ENCODE assay signal across 8 cellular contexts in the genomic region with DNA sequence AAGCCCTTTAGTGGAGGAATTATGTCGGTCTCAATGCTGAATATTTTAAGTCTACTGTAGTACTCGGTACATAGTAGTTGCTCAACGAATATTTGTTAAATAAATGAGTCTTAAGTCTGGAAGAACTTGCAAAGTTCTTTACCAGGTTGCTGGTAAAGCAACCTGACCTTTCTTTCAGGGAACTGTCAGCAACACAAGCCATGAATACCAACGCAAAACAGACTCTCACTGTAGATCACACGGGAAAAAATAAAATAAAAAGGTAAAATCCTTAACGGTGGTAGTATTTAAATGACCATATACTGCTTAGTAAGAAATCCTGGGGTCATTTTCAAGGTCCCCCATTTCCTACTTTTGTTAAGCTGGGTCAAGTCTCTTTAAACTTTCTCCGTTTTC. TPM values are rescaled to one million over a fixed set of nuclear protein-coding genes. Genes with fewer than 3 reads are reported as not detected.
A peak's percentile ranks its signal among the peaks of the same experiment; 100 is the strongest.
DNase-seq lines count a peak whose midpoint lies in the region; ATAC-seq, FAIRE-seq and TF ChIP-seq lines count a peak whose summit lies in the region.

No MANE protein-coding gene starts in this region.

- no peak overlapping the region for H4K8ac ChIP-seq in mesenchymal stem cell (ENCODE audit: low read length)

- H3K36me3 ChIP-seq in mesenchymal stem cell (ENCODE audit: control insufficient read depth in 1 of 2, insufficient read depth in 2 of 2, low read depth in 1 of 2, low read length in 2 of 2): no peaks in the 10 kb centered on the region

- no peak for FAIRE-seq in H54 (lab: Jason Lieb, UNC)

- no peak overlapping the region for H4K91ac ChIP-seq in mesenchymal stem cell (ENCODE audit: low read length)

- H2BK15ac ChIP-seq in mesenchymal stem cell (ENCODE audit: low read depth, poor library complexity, severe bottlenecking): no peak overlapping the region

- no peak overlapping the region for H3K23ac ChIP-seq in mesenchymal stem cell (ENCODE audit: low read length in 2 of 2)

- H3K27me3 ChIP-seq in mesenchymal stem cell (ENCODE audit: control insufficient read depth in 1 of 2, insufficient read depth in 1 of 2, low read length in 2 of 2): peaks cover 4 to 6% of the 10 kb centered on the region in 2 experiments

- DNase-seq in astrocyte of the spinal cord (ENCODE audit: low read depth, low spot score) (peak; percentile 1), mesenchymal stem cell (peak; percentile 50), Kasumi-1 (lab: John Stamatoyannopoulos, UW) (no peak), H54 (ENCODE audit: insufficient read length, low spot score) (no peak), GDM1 (lab: John Stamatoyannopoulos, UW) (no peak)

- no peak overlapping the region for H3K14ac ChIP-seq in mesenchymal stem cell (ENCODE audit: low read length in 2 of 2)

- peaks cover 2% of the 10 kb centered on the region for H3K79me1 ChIP-seq in mesenchymal stem cell (replicated peaks; ENCODE audit: low read length, poor library complexity, severe bottlenecking)

- H3K4me3 ChIP-seq in astrocyte of the spinal cord (ENCODE audit: low read depth, low read length): peak overlapping the region; percentile 88
- H3K4me3 ChIP-seq in mesenchymal stem cell (ENCODE audit: insufficient read depth in 1 of 2, low read depth in 1 of 2, low read length in 2 of 2): peak overlapping the region in 1 of 2 experiments; percentile 91

- no peak overlapping the region for H2BK5ac ChIP-seq in mesenchymal stem cell (ENCODE audit: low read depth, low read length, poor library complexity, severe bottlenecking)

- H3K9ac ChIP-seq in mesenchymal stem cell (ENCODE audit: low read length): peak overlapping the region; percentile 98

- TF ChIP-seq POLR2A in H54 (IDR thresholded peaks at IDR 0.05; ENCODE audit: low read depth, low read length): no peak

- ATAC-seq in GM18511 (IDR thresholded peaks at IDR 0.05; ENCODE audit: unreplicated experiment) (peak; percentile 11), HG03378 (IDR thresholded peaks at IDR 0.05; ENCODE audit: unreplicated experiment) (peak; percentile 8), esophagus mucosa (no peak)

- in situ Hi-C loops in astrocyte of the spinal cord (cut with HindIII; ENCODE audit: low sequenced_read_pairs): no loop called here

- H2BK12ac ChIP-seq in mesenchymal stem cell (ENCODE audit: low read length in 2 of 2): no peak overlapping the region

- peak overlapping the region; percentile 91 for H3K4me2 ChIP-seq in mesenchymal stem cell (ENCODE audit: low read length, poor library complexity, severe bottlenecking)

- H2AFZ ChIP-seq in mesenchymal stem cell (ENCODE audit: low read depth, low read length): no peak overlapping the region

- no peak overlapping the region for H2BK120ac ChIP-seq in mesenchymal stem cell (ENCODE audit: low read depth, low read length)

- H2AK5ac ChIP-seq in mesenchymal stem cell (ENCODE audit: low read length, severe bottlenecking): no peak overlapping the region

- H3K4ac ChIP-seq in mesenchymal stem cell (ENCODE audit: low read depth in 1 of 2, low read length in 2 of 2): no peak overlapping the region

- no peak overlapping the region for H3K18ac ChIP-seq in mesenchymal stem cell (ENCODE audit: low read depth in 1 of 2, low read length in 2 of 2)

- no peak overlapping the region for H3K27ac ChIP-seq in mesenchymal stem cell (ENCODE audit: low read length, poor library complexity, severe bottlenecking)

- no peak for TF ChIP-seq CTCF in astrocyte of the spinal cord (IDR thresholded peaks at IDR 0.05; ENCODE audit: low read depth, low read length)

- no peaks in the 10 kb centered on the region for H3K9me3 ChIP-seq in mesenchymal stem cell (ENCODE audit: control insufficient read depth, low read length)

- H3K4me1 ChIP-seq in mesenchymal stem cell (ENCODE audit: control insufficient read depth, insufficient read depth, low read depth, low read length): no peaks in the 10 kb centered on the region

- WGBS in mesenchymal stem cell: 86% methylated on average over 3 of the region's 7 CpGs

RNA-seq across cellular contexts. Expression of gene NUBPL, which starts 0.4 kb away (rescaled TPM):
- 8.6 TPM for polyA plus RNA-seq in mesenchymal stem cell (2013, experiment 1 of 2)
- polyA plus RNA-seq in mesenchymal stem cell (2013, experiment 2 of 2): 8.8 TPM
- total RNA-seq in esophagus mucosa: 6.8 TPM

Comparison
In these comparisons a context has a peak if more than half of its experiments do, and no peak if none do; other contexts are left out.
1. DNase-seq: peak in astrocyte of the spinal cord (single experiment) and mesenchymal stem cell (single experiment); none in Kasumi-1 (0 of 2), H54 (single experiment) and GDM1 (single experiment).